ENCODE assay signal across 1 cellular context in genomic region chr11:65377777-65378176, GRCh38.
A peak's percentile ranks its signal among the peaks of the same experiment; 100 is the strongest.
TF ChIP-seq lines count a peak whose summit lies in the region.

No MANE protein-coding gene starts in this region.

TF ChIP-seq in GM12878, 131 proteins besides CTCF, POLR2A, EP300 and RAD21:
- TF ChIP-seq ZBTB33 (IDR thresholded peaks at IDR 0.05) (peak; percentile 91; the same call in 1 of the 2 replicates), TCF3 (IDR thresholded peaks at IDR 0.05; ENCODE audit: borderline replicate concordance, insufficient read depth, low read depth, low read length) (no peak)
